23 cellular contexts compared by ENCODE assay signal in the genomic region with DNA sequence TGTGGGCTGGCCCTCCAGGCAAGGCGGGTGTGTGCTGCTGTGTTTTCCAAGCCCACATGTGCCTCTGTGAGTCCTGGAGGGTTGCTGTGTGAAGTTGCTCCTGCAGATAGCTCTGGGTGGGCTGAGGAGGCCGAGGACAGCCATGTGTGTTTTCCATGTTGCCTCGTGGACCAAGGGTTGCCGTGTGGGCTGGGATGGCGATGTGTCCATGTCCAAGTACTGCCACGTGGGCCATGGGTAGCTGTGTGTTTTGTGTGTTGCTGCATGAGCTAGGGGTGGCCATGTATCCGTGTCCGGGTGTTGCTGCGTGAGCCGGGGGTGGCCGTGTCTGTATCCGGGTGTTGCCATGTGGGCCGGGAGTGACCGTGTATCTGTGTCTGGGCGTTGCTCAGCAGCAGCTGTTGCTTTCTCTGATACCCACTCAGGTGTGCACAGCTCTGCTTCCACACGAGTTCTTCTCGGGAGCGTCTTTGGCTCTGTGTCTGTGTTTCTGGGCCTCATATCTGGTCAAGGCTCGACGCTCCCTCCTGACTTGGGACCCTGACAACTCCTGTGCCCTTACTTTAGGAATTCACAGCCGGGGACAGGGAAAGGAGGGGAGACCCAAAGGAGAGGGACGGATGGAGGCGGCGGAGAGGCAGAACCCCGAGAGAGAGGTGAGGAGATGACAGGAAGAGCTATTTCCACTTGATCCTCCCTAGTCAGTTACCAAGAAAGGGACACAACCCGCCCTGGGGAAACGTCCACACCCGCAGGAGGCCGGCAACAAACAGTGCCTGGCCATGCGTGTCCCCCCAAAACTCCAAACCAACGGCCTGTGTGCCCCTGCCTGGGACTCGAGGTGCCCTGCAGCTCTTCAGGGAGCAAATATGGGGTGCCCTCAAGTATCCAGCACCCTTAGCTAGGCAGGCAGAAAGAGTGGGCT.
"Had no signal": no experiment of that assay in that cellular context is flagged by ENCODE, and none has a peak within 500 bp of the region (broad histone marks: within the 10 kb centered on the region; RNA-seq: fewer than 3 reads in every experiment).

No MANE protein-coding gene starts in this region.

- ATAC-seq: activated CD8-positive, alpha-beta T cell treated with anti-CD3 and anti-CD28 coated beads for 36 hours; body of pancreas; left lung; pancreas; T-helper 17 cell had no signal

- H3K27me3 ChIP-seq: body of pancreas, esophagus muscularis mucosa, pancreas, tibial nerve had no signal

- H3K9me3 ChIP-seq: left lung, pancreas had no signal

- H3K4me1 ChIP-seq: body of pancreas, left lung, pancreas had no signal

- FAIRE-seq: kidney, pancreas had no signal

- H3K36me3 Mint-ChIP-seq: activated naive CD8-positive, alpha-beta T cell had no signal

- H3K27ac Mint-ChIP-seq: activated B cell treated with CpG ODN at 0.5 μM for 24 hours; activated CD8-positive, alpha-beta T cell treated with anti-CD3 and anti-CD28 coated beads for 36 hours; activated naive CD8-positive, alpha-beta T cell; T-helper 17 cell had no signal

- H3K27ac ChIP-seq: body of pancreas, esophagus muscularis mucosa, left lung, pancreas, tibial nerve had no signal

- H3K27me3 Mint-ChIP-seq: activated CD8-positive, alpha-beta T cell treated with anti-CD3 and anti-CD28 coated beads for 36 hours; activated naive CD8-positive, alpha-beta T cell had no signal

- H3K4me3 ChIP-seq: body of pancreas, esophagus muscularis mucosa, left lung, pancreas, tibial nerve had no signal

- DNase-seq: activated B cell treated with CpG ODN at 0.5 μM for 24 hours; activated CD4-positive, alpha-beta T cell treated with anti-CD3 and anti-CD28 coated beads for 48 hours; activated CD8-positive, alpha-beta memory T cell treated with anti-CD3 and anti-CD28 coated beads, Interleukin-2, amount 50 U/mL, for 4 hours; activated CD8-positive, alpha-beta T cell treated with anti-CD3 and anti-CD28 coated beads for 36 hours; activated gamma-delta T cell; activated T-cell treated with anti-CD3 and anti-CD28 coated beads, Interleukin-2, amount 50 U/mL, for 48 hours; amniotic stem cell; body of pancreas; caudate nucleus; cortex of kidney; effector CD4-positive, alpha-beta T cell; hypothalamus; mesendoderm; stimulated activated CD4-positive, alpha-beta T cell treated with anti-CD3 and anti-CD28 coated beads, Interleukin-4, amount 100 ng/mL, for 24 hours; stimulated activated naive CD4-positive, alpha-beta T cell treated with Interleukin-2 at 50 U/mL for 16 hours; substantia nigra; T-helper 17 cell had no signal

- H3K4me1 Mint-ChIP-seq: activated B cell treated with CpG ODN at 0.5 μM for 24 hours, T-helper 17 cell had no signal

- H3K9me3 Mint-ChIP-seq: activated CD8-positive, alpha-beta T cell treated with anti-CD3 and anti-CD28 coated beads for 36 hours had no signal

- H3K4me3 Mint-ChIP-seq: activated B cell treated with CpG ODN at 0.5 μM for 24 hours; activated CD8-positive, alpha-beta T cell treated with anti-CD3 and anti-CD28 coated beads for 36 hours; activated naive CD8-positive, alpha-beta T cell; T-helper 17 cell had no signal

- H3K36me3 ChIP-seq: esophagus muscularis mucosa, left lung, pancreas, tibial nerve had no signal
